In the genomic region with DNA sequence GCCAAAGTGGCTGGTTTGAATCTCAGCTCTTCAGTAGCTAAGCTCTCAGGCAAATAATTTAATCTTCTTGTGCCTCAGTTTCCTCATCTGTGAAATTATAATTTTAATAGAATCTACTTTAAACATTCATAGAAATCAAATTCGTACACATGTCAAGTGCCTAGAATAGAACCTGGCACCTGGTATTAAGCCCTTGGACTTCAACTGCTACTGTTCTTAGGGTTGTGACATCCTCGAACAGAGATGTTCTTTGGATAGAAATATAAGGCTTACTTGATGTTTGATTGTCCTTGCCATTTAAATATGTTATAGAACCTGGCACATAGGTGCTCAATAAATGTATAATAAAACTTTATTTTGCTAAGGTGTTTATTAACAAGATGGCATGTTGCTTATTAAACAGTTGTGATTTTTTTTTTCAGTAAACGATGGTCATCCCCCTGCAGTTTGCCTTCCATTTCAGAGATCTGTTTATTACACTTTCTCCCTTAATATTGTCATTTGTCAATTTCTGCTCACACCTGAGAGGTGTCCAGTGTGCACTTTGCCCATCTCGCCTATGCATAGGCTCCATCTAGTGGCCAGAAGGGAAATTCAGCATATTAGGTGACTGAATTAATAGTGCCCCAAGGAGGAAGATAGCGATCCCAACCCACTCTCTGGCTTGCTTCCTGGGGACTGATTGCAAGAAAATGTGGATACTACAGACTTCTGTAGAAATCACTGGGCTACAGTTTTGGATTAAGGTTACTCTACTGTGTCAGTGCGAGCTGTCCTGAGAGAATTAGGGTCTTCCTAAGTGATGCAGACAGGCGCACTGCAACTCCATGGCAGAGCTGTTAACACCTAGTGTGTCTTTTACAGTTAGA, we compare ENCODE assay signal across 8 cellular contexts. TPM values are rescaled to one million over a fixed set of nuclear protein-coding genes. Genes with fewer than 3 reads are reported as not detected.
DNase-seq lines count a peak whose midpoint lies in the region; ATAC-seq, FAIRE-seq and TF ChIP-seq lines count a peak whose summit lies in the region.

No MANE protein-coding gene starts in this region.

- peak; percentile 67 for FAIRE-seq in G401.6 (lab: Jason Lieb, UNC)

- H3K27me3 ChIP-seq in AG04450 (ENCODE audit: control insufficient read depth, insufficient read depth, low read length) = no peaks in the 10 kb centered on the region
- H3K27me3 ChIP-seq in GM23338 (ENCODE audit: insufficient read depth) = no peaks in the 10 kb centered on the region
- H3K27me3 ChIP-seq in esophagus muscularis mucosa = no peaks in the 10 kb centered on the region

- WGBS in esophagus muscularis mucosa = 48% methylated on average over 7 of the region's 7 CpGs

- no peak for DNase-seq in AG04450 (ENCODE audit: low read depth, low spot score)
- DNase-seq in GM23338 (ENCODE audit: low spot score) = peak; percentile 63
- DNase-seq in SW 1271 (lab: John Stamatoyannopoulos, UW) = peak; percentile 24 to 53
- DNase-seq in esophagus muscularis mucosa (ENCODE audit: extremely low spot score) = no peak
- DNase-seq in nephron progenitor cell = peak; percentile 27
- no peak for DNase-seq in DMS153 treated with DMSO at 0.1 percent for 48 hours (lab: John Stamatoyannopoulos, UW; ENCODE audit: unreplicated experiment)

- no peaks in the 10 kb centered on the region for H3F3A ChIP-seq in GM23338 (replicated peaks; ENCODE audit: low read depth)

- peaks cover 7% of the 10 kb centered on the region for H3K27me3 Mint-ChIP-seq in GM23338 (ENCODE audit: insufficient read depth, low read depth, poor library complexity)
- peaks cover 5% of the 10 kb centered on the region for H3K27me3 Mint-ChIP-seq in nephron progenitor cell (ENCODE audit: low read depth, poor library complexity)

- no peaks in the 10 kb centered on the region for H3K9me2 ChIP-seq in GM23338 (ENCODE audit: insufficient read depth)

- H3K4me1 Mint-ChIP-seq in GM23338 (peaks cover 91% of the 10 kb centered on the region), nephron progenitor cell (peaks cover 74% of the 10 kb centered on the region)

- no peak overlapping the region for H3K27ac Mint-ChIP-seq in GM23338
- H3K27ac Mint-ChIP-seq in nephron progenitor cell = no peak overlapping the region

- no peak overlapping the region for H3K27ac ChIP-seq in AG04450 (ENCODE audit: low read depth, low read length)
- H3K27ac ChIP-seq in GM23338 (ENCODE audit: low read depth) = no peak overlapping the region
- no peak overlapping the region for H3K27ac ChIP-seq in esophagus muscularis mucosa (replicated peaks in 1 of 4)

- H3K9me3 Mint-ChIP-seq in GM23338 (no peaks in the 10 kb centered on the region), nephron progenitor cell (no peaks in the 10 kb centered on the region)

- POLR2A ChIA-PET in AG04450 (lab: Yijun Ruan, JAX) = no interaction called here

- H3K4me1 ChIP-seq in GM23338 (ENCODE audit: insufficient read depth) (peaks cover 73% of the 10 kb centered on the region), esophagus muscularis mucosa (peaks cover 31 to 79% (median 58%) of the 10 kb centered on the region in 4 donors)

- TF ChIP-seq POLR2A in esophagus muscularis mucosa (IDR thresholded peaks at IDR 0.05; ENCODE audit: low read depth) = no peak

- TF ChIP-seq CTCF in AG04450 (IDR thresholded peaks at IDR 0.05; ENCODE audit: low read depth, low read length) = peak; percentile 93
- peak; percentile 84 to 94 for TF ChIP-seq CTCF in GM23338 (conservative IDR thresholded peaks at IDR 0.05; ENCODE audit: low read depth in 2 of 2)
- peak; percentile 94 for TF ChIP-seq CTCF in LNCAP (IDR thresholded peaks at IDR 0.05)
- TF ChIP-seq CTCF in esophagus muscularis mucosa (IDR thresholded peaks at IDR 0.05) = peak; percentile 73 to 89 (median 74)
- TF ChIP-seq CTCF in nephron progenitor cell (IDR thresholded peaks at IDR 0.05) = peak; percentile 86

- peak overlapping the region; percentile 64; the same call in 1 of the 2 replicates for H3K4me2 ChIP-seq in GM23338

- TF ChIP-seq EP300 in esophagus muscularis mucosa (IDR thresholded peaks at IDR 0.05) = no peak

- no peaks in the 10 kb centered on the region for H3K36me3 ChIP-seq in GM23338 (ENCODE audit: insufficient read depth)
- no peaks in the 10 kb centered on the region for H3K36me3 ChIP-seq in esophagus muscularis mucosa

- peak; percentile 50 for ATAC-seq in GM23338

- intact Hi-C loops in esophagus muscularis mucosa (cut with DNase I) = loop anchor here (10.0 kb wide), 1 partner anchor 116 kb away; no protein-coding TSS in a partner anchor

- CTCF ChIA-PET in AG04450 (lab: Charles Lee) = interaction anchor here (0.6 to 4.3 kb wide), 32 partner anchors 8 to 417 kb away, joined by 3 to 46 read pairs (median 4); no protein-coding TSS in a partner anchor

- H3K4me3 ChIP-seq in AG04450 (ENCODE audit: low read depth, low read length) (no peak overlapping the region), GM23338 (no peak overlapping the region; the same call in 1 of the 2 replicates), esophagus muscularis mucosa (no peak overlapping the region)

- H3K9me3 ChIP-seq in AG04450 (ENCODE audit: control insufficient read depth, insufficient read depth, low read length) = no peaks in the 10 kb centered on the region
- H3K9me3 ChIP-seq in esophagus muscularis mucosa = no peaks in the 10 kb centered on the region

- H3K36me3 Mint-ChIP-seq in GM23338 (ENCODE audit: low read depth) (peaks cover 3% of the 10 kb centered on the region; the same call in 1 of the 3 replicates), nephron progenitor cell (ENCODE audit: low read depth) (peaks cover 2% of the 10 kb centered on the region)

- no peak overlapping the region for H2AFZ ChIP-seq in GM23338

- peaks cover 71% of the 10 kb centered on the region for H4K20me1 ChIP-seq in GM23338 (replicated peaks; ENCODE audit: insufficient read depth)

- H3K4me3 Mint-ChIP-seq in GM23338 (no peak overlapping the region), nephron progenitor cell (no peak overlapping the region)

- peaks cover 100% of the 10 kb centered on the region for H3K79me2 ChIP-seq in GM23338 (replicated peaks; ENCODE audit: insufficient read depth)

TF ChIP-seq in GM23338, 12 proteins besides CTCF, POLR2A, EP300 and RAD21 (continues in another document):
- TF ChIP-seq POLR2AphosphoS5 (IDR thresholded peaks at IDR 0.05; ENCODE audit: low read depth) (no peak), ETS1 (IDR thresholded peaks at IDR 0.05) (no peak), JUNB (IDR thresholded peaks at IDR 0.05; ENCODE audit: unreplicated experiment) (no peak), STAT1 (IDR thresholded peaks at IDR 0.05; ENCODE audit: unreplicated experiment) (no peak), CREB1 (CRISPR knock-in tag; IDR thresholded peaks at IDR 0.05; ENCODE audit: low read depth) (no peak), EZH2 (IDR thresholded peaks at IDR 0.05; ENCODE audit: low read depth, unreplicated experiment) (no peak), ZNF331 (CRISPR knock-in tag; IDR thresholded peaks at IDR 0.05; ENCODE audit: low read depth) (no peak), NANOG (IDR thresholded peaks at IDR 0.05; ENCODE audit: borderline replicate concordance) (no peak), REST (IDR thresholded peaks at IDR 0.05; ENCODE audit: unreplicated experiment) (no peak)

RNA-seq across cellular contexts. Expression of gene IGF1R, which starts 10.7 kb away (rescaled TPM):
- polyA plus RNA-seq in AG04450 (2011; rRNA removed) (21.6 and 35.4 TPM in 2 replicates), GM23338 (2016; fragmentation: Nextera tagmentation; extraction: Ambion mirVana) (20.0 and 20.4 TPM in 2 replicates)
- polyA minus RNA-seq in AG04450 (2011; rRNA and poly(A)+ RNA removed) = 114 and 148 TPM in 2 replicates
- total RNA-seq in GM23338 (2014; rRNA removed; shearing (Covaris generic)) = 92.2 and 95.6 TPM in 2 replicates
- 10 to 100 TPM; 33.6 to 95.3 (median 49.7) TPM for total RNA-seq in esophagus muscularis mucosa

Comparison
In these comparisons a context has a peak if more than half of its experiments do, and no peak if none do; other contexts are left out.
1. DNase-seq: peak in GM23338 (single experiment), SW 1271 (2 of 2) and nephron progenitor cell (single experiment); none in AG04450 (single experiment), esophagus muscularis mucosa (single experiment) and DMS153 treated with DMSO at 0.1 percent for 48 hours (single experiment).
2. Peak in every context shown above with its lines, with median percentiles within 50 percentile points of each other: CTCF ChIP-seq.